7 cellular contexts compared by ENCODE assay signal in the genomic region with DNA sequence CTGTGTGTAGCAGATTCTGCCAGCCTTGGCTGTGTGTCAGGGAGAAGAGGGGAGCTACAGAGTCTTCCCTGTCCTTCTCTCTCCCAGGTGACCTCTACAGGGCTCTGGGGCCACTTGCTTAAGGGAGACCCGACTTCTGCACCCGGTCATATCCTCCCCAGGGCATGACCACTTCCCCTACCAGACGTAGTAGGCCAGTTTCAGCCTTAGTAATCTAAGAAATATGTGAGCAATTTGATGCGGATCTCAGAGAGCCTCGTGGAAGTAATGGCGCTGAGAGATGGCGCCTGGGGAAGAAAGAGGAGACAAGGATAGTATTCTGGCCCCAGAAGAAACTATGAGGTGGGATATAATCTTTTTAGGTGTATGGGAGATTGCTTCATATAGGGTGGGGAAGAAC. TPM values are rescaled to one million over a fixed set of nuclear protein-coding genes. Genes with fewer than 3 reads are reported as not detected.
DNase-seq lines count a peak whose midpoint lies in the region; ATAC-seq and TF ChIP-seq lines count a peak whose summit lies in the region.

No MANE protein-coding gene starts in this region.

- no peaks in the 10 kb centered on the region for H3K9me2 ChIP-seq in Karpas-422 (replicated peaks; ENCODE audit: insufficient read depth, low read length)

- peak in 1 of 2 donors; percentile 34 for TF ChIP-seq EP300 in tibial nerve (IDR thresholded peaks at IDR 0.05)

- no peak for ATAC-seq in GM18870 (IDR thresholded peaks at IDR 0.05; ENCODE audit: unreplicated experiment)

- TF ChIP-seq POLR2A in tibial nerve (IDR thresholded peaks at IDR 0.05): no peak

- H3K79me2 ChIP-seq in Karpas-422 (ENCODE audit: low read length): no peaks in the 10 kb centered on the region

- H3K27me3 ChIP-seq in Karpas-422 (ENCODE audit: low read length): no peaks in the 10 kb centered on the region
- H3K27me3 ChIP-seq in layer of hippocampus (ENCODE audit: control insufficient read depth, insufficient read depth, low read length): no peaks in the 10 kb centered on the region
- H3K27me3 ChIP-seq in tibial nerve: no peaks in the 10 kb centered on the region

- TF ChIP-seq CTCF in tibial nerve (IDR thresholded peaks at IDR 0.05): no peak

- WGBS in tibial nerve, 2 donors: 29 to 39% methylated on average over 7 of the region's 7 CpGs

- no peak overlapping the region for H3K4me3 ChIP-seq in Karpas-422 (ENCODE audit: low read length)
- H3K4me3 ChIP-seq in tibial nerve: no peak overlapping the region

- H3K27ac ChIP-seq in Karpas-422 (ENCODE audit: low read length): no peak overlapping the region
- peak overlapping the region; percentile 76 for H3K27ac ChIP-seq in layer of hippocampus (ENCODE audit: low read depth, low read length)
- H3K27ac ChIP-seq in tibial nerve: peak overlapping the region; percentile 30 to 90 (median 61)

- no peak overlapping the region for H3K9ac ChIP-seq in Karpas-422 (ENCODE audit: low read length)

- H3K4me2 ChIP-seq in Karpas-422 (ENCODE audit: low read depth, low read length, poor library complexity, severe bottlenecking): no peak overlapping the region

- no peak overlapping the region for H2AFZ ChIP-seq in Karpas-422 (ENCODE audit: low read length)

- H3K4me1 ChIP-seq in Karpas-422 (ENCODE audit: low read length) (peaks cover 6% of the 10 kb centered on the region), tibial nerve (peaks cover 0 to 96% (median 73%) of the 10 kb centered on the region in 4 donors)

- H3K9me3 ChIP-seq in Karpas-422 (ENCODE audit: low read length) (no peaks in the 10 kb centered on the region), tibial nerve (no peaks in the 10 kb centered on the region)

- no peaks in the 10 kb centered on the region for H4K20me1 ChIP-seq in Karpas-422 (ENCODE audit: insufficient read depth, low read depth, low read length)

- peak; percentile 49 for DNase-seq in Karpas-422
- peak; percentile 83 for DNase-seq in astrocyte of the hippocampus (ENCODE audit: low read depth, low spot score)
- no peak for DNase-seq in tibial nerve (ENCODE audit: low spot score in 2 of 2)
- DNase-seq in mesenteric fat pad (ENCODE audit: low spot score): no peak
- DNase-seq in NCI-H1436 treated with DMSO at 0.1 percent for 48 hours (lab: John Stamatoyannopoulos, UW): no peak

- H3K36me3 ChIP-seq in Karpas-422 (ENCODE audit: insufficient read depth, low read length): no peaks in the 10 kb centered on the region
- no peaks in the 10 kb centered on the region for H3K36me3 ChIP-seq in tibial nerve

RNA-seq across cellular contexts. Expression of gene NFIX, which starts 41.9 kb away (rescaled TPM):
- total RNA-seq in Karpas-422 (2014; rRNA removed; shearing (Covaris generic); ENCODE audit: low replicate concordance): 0.04 and 0.18 TPM in 2 replicates
- total RNA-seq in tibial nerve: 10 to 100 TPM; 39.8 to 55.8 (median 48.2) TPM
- total RNA-seq in mesenteric fat pad: 166 TPM

Comparison
In these comparisons a context has a peak if more than half of its experiments do, and no peak if none do; other contexts are left out.
1. DNase-seq: peak in Karpas-422 (single experiment) and astrocyte of the hippocampus (single experiment); none in tibial nerve (0 of 2), mesenteric fat pad (single experiment) and NCI-H1436 treated with DMSO at 0.1 percent for 48 hours (single experiment).
2. RNA of gene NFIX, which starts 41.9 kb away (total RNA-seq): 166 TPM in mesenteric fat pad (single experiment) and 39.8 to 55.8 TPM in tibial nerve; 0.04 to 0.18 TPM in Karpas-422; every median in the first group is over 10 times any median in the second.